Comparison of ENCODE assay signal across 9 cellular contexts in the genomic region with DNA sequence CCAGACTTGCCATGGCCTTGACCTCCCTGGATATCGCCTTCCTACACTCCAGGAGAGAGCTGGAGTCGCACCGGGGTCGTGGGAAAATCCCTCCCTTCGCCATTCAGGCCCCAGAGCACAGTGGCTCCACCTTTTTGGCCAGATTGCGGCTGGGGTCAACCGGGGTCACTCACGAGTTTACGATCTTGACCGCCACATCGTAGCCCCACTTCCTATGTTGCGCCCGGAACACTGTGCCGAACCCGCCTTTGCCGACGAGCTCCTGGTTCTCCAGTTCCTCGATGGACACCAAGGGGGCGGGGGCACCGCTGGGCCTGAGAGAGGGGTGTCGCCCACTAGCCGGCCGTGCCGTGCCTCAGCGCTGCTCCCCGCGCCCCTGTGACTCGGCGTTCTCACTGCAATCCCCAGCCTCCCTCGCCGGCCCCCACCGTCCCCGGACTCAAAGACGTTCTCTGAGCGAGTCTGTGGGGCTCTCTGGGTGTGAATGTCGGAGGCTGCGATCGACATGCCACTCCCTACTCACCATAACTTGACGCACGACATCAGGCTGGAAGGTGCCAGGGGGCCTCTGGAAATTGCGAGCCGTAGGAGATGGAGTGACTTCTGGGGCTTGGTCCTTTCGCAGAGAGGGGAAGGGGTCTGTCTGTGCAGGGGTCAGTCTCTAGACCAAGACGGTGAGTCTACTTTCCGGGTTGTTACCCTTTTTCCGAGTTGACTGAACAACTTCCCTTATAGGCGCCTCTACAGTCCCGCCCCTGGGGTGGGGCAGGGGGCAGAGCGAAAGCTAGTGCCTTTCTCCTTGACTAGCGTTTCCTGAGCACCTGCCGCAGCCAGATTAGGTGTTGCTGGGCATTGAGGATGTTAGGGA. TPM values are rescaled to one million over a fixed set of nuclear protein-coding genes. Genes with fewer than 3 reads are reported as not detected.
DNase-seq lines count a peak whose midpoint lies in the region; ATAC-seq and TF ChIP-seq lines count a peak whose summit lies in the region.
"Had no signal": no experiment of that assay in that cellular context is flagged by ENCODE, and none has a peak within 500 bp of the region (broad histone marks: within the 10 kb centered on the region; RNA-seq: fewer than 3 reads in every experiment).

TSS of gene RIPK3 (minus strand) at position 708 of the 868 bp plus-strand sequence. CDS start at position 543, 165 bp downstream.

- no peaks in the 10 kb centered on the region for H3K79me2 ChIP-seq in MM.1S (ENCODE audit: low read length)

- H3K9me3 Mint-ChIP-seq in CD8-positive, alpha-beta memory T cell: no peaks in the 10 kb centered on the region

- H2AFZ ChIP-seq in MM.1S (ENCODE audit: low read length): peak within 1 kb of the TSS; percentile 93

- peak within 1 kb of the TSS; percentile 79 for H3K4me2 ChIP-seq in MM.1S (ENCODE audit: low read depth, low read length)

- ATAC-seq in GM21515 (IDR thresholded peaks at IDR 0.05; ENCODE audit: unreplicated experiment) (peak; percentile 90), sciatic nerve (peak; percentile 46)

- TF ChIP-seq CTCF in MM.1S (IDR thresholded peaks at IDR 0.05; ENCODE audit: low read length): no peak

- no peaks in the 10 kb centered on the region for H4K20me1 ChIP-seq in MM.1S (ENCODE audit: insufficient read depth, low read length)

- H3K4me1 Mint-ChIP-seq in CD8-positive, alpha-beta memory T cell: peaks cover 29 to 50% (median 43%) of the 10 kb centered on the region in 3 donors

- POLR2A ChIA-PET in CD8-positive, alpha-beta memory T cell (lab: Charles Lee): interaction anchor here (0.6 to 3.3 kb wide), 4 partner anchors 91 to 102 kb away, joined by 3 to 21 read pairs (median 4); partner anchors contain the start of genes CBLN3 and KHNYN

- no peaks in the 10 kb centered on the region for H3F3A ChIP-seq in MM.1S (ENCODE audit: insufficient read depth, low read length)

- DNase-seq in CD8-positive, alpha-beta memory T cell: peak; percentile 50 to 75 (median 57)
- DNase-seq in MM.1S (peak; percentile 52), cardiac septum (ENCODE audit: low spot score) (peak; percentile 84), sciatic nerve (ENCODE audit: low spot score) (no peak), nucleus accumbens (lab: John Stamatoyannopoulos, UW) (no peak), NCI-H526 (lab: John Stamatoyannopoulos, UW) (no peak)
- peak; percentile 79 to 80 for DNase-seq in activated T-cell treated with anti-CD3 and anti-CD28 coated beads, Interleukin-2, amount 50 U/mL, for 48 hours

- H3K4me3 Mint-ChIP-seq in CD8-positive, alpha-beta memory T cell: peak within 1 kb of the TSS; percentile 95 to 97 (median 97)

- no peaks in the 10 kb centered on the region for H3K9me3 ChIP-seq in CD8-positive, alpha-beta memory T cell (ENCODE audit: low read length)
- no peaks in the 10 kb centered on the region for H3K9me3 ChIP-seq in MM.1S (replicated peaks; ENCODE audit: insufficient read depth, low read length)

- peak within 1 kb of the TSS; percentile 55 to 96 (median 93) for H3K27ac Mint-ChIP-seq in CD8-positive, alpha-beta memory T cell

- H3K27me3 Mint-ChIP-seq in CD8-positive, alpha-beta memory T cell: peaks cover 15 to 19% of the 10 kb centered on the region in 2 donors

- peaks cover 10% of the 10 kb centered on the region for H3K27me3 ChIP-seq in CD8-positive, alpha-beta memory T cell (ENCODE audit: insufficient read depth, low read length, poor library complexity, severe bottlenecking)
- H3K27me3 ChIP-seq in MM.1S (replicated peaks; ENCODE audit: insufficient read depth, low read length): no peaks in the 10 kb centered on the region

- intact Hi-C loops in cardiac septum (cut with DNase I): no loop called here
- intact Hi-C loops in sciatic nerve (cut with DNase I): no loop called here

- peaks cover 10% of the 10 kb centered on the region for H3K36me3 ChIP-seq in CD8-positive, alpha-beta memory T cell (ENCODE audit: insufficient read depth, low read length)
- no peaks in the 10 kb centered on the region for H3K36me3 ChIP-seq in MM.1S (replicated peaks; ENCODE audit: insufficient read depth, low read length)

- CTCF ChIA-PET in CD8-positive, alpha-beta memory T cell (lab: Charles Lee): interaction anchor here (0.9 to 14.0 kb wide), 8 partner anchors 11 to 97 kb away, joined by 3 to 486 read pairs (median 3); partner anchors contain the start of genes CBLN3, CIDEB, KHNYN and LTB4R

- peaks cover 5 to 33% (median 5%) of the 10 kb centered on the region in 3 donors for H3K36me3 Mint-ChIP-seq in CD8-positive, alpha-beta memory T cell

- H3K4me1 ChIP-seq in CD8-positive, alpha-beta memory T cell (ENCODE audit: insufficient read depth, low read length): peaks cover 31% of the 10 kb centered on the region
- H3K4me1 ChIP-seq in MM.1S (ENCODE audit: low read length): no peaks in the 10 kb centered on the region

- no peaks in the 10 kb centered on the region for H3K9me2 ChIP-seq in MM.1S (replicated peaks; ENCODE audit: insufficient read depth, low read length)

- peak within 1 kb of the TSS; percentile 37; the same call in 1 of the 2 replicates for H3K9ac ChIP-seq in MM.1S (ENCODE audit: low read length)

- H3K4me3 ChIP-seq in CD8-positive, alpha-beta memory T cell (ENCODE audit: low read length): peak within 1 kb of the TSS; percentile 92
- H3K4me3 ChIP-seq in MM.1S (ENCODE audit: low read length): peak within 1 kb of the TSS; percentile 68

- peak within 1 kb of the TSS; percentile 60 for H3K27ac ChIP-seq in CD8-positive, alpha-beta memory T cell (ENCODE audit: low read depth, low read length)
- H3K27ac ChIP-seq in MM.1S (ENCODE audit: low read length): no peak within 1 kb of the TSS

RNA-seq across cellular contexts. Expression of gene RIPK3, which starts in this region (rescaled TPM):
- total RNA-seq in CD8-positive, alpha-beta memory T cell: 10 to 100 TPM; 11.6 to 12.5 TPM
- 15.4 TPM for polyA plus RNA-seq in CD8-positive, alpha-beta memory T cell
- total RNA-seq in cardiac septum: 3.5 TPM
- 8.9 TPM for total RNA-seq in sciatic nerve
- polyA plus RNA-seq: neural cell had no signal

Comparison
In these comparisons a context has a peak if more than half of its experiments do, and no peak if none do; other contexts are left out.
1. DNase-seq: peak in CD8-positive, alpha-beta memory T cell (5 of 5), MM.1S (single experiment), activated T-cell treated with anti-CD3 and anti-CD28 coated beads, Interleukin-2, amount 50 U/mL, for 48 hours (2 of 2) and cardiac septum (single experiment); none in sciatic nerve (single experiment), nucleus accumbens (0 of 56) and NCI-H526 (0 of 2).